Comparison of ENCODE assay signal across 17 cellular contexts in the genomic region with DNA sequence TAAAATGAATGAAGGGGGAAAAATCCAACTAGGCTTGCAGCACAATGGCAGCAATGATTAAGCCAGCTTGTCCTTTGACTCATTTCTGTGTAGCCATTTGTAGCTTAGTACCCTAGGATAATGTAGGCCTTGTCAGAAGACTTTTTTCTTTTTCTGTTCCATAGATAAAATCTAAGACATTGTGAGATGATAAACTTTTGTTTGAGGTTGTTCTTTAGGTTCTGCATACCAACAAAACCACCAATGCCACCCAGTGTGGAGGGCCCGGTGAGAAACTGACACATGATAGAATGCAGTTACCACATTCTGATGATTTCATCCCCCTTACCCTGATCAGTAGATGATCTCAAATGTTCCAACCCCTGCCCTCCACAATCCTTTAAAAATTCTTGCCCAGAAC. TPM values are rescaled to one million over a fixed set of nuclear protein-coding genes. Genes with fewer than 3 reads are reported as not detected.
DNase-seq lines count a peak whose midpoint lies in the region; ATAC-seq and TF ChIP-seq lines count a peak whose summit lies in the region.
"Had no signal": no experiment of that assay in that cellular context is flagged by ENCODE, and none has a peak within 500 bp of the region (broad histone marks: within the 10 kb centered on the region; RNA-seq: fewer than 3 reads in every experiment).

No MANE protein-coding gene starts in this region.

- TF ChIP-seq CTCF in SK-N-SH (IDR thresholded peaks at IDR 0.05) (no peak), cardiac fibroblast (IDR thresholded peaks at IDR 0.05; ENCODE audit: low read depth, low read length) (no peak), heart left ventricle (IDR thresholded peaks at IDR 0.05) (no peak)

- no peak for TF ChIP-seq EP300 in SK-N-SH (IDR thresholded peaks at IDR 0.05; ENCODE audit: borderline replicate concordance in 1 of 2, low read depth in 1 of 2, low read length in 1 of 2)

- CTCF ChIA-PET in SK-N-SH (lab: Yijun Ruan, JAX), result interaction anchor here (1.2 kb wide), 1 partner anchor 261 kb away, joined by 3 read pairs; no protein-coding TSS in a partner anchor
- CTCF ChIA-PET in T-cell (lab: Charles Lee), result interaction anchor here in 1 of 2 donors (0.6 kb wide), 1 partner anchor 8 kb away, joined by 3 read pairs; no protein-coding TSS in a partner anchor

- TF ChIP-seq POLR2A in heart left ventricle (IDR thresholded peaks at IDR 0.05), result no peak

- H3K79me2 ChIP-seq in SK-N-SH (ENCODE audit: insufficient read depth), result no peaks in the 10 kb centered on the region

- no peaks in the 10 kb centered on the region for H4K20me1 ChIP-seq in SK-N-SH (ENCODE audit: insufficient read depth)

- H3F3A ChIP-seq in SK-N-SH (replicated peaks; ENCODE audit: insufficient read depth), result no peaks in the 10 kb centered on the region

- DNase-seq in SK-N-SH (no peak), T-cell (peak in 1 of 34 experiments; percentile 5), cardiac fibroblast (ENCODE audit: low read depth in 2 of 2) (peak; percentile 35 to 41), heart left ventricle (no peak)
- DNase-seq in stimulated activated CD4-positive, alpha-beta T cell treated with anti-CD3 and anti-CD28 coated beads, Interleukin-4, amount 100 ng/mL, for 24 hours, result peak; percentile 30
- no peak for DNase-seq in stimulated activated naive CD4-positive, alpha-beta T cell treated with Interleukin-2 at 50 U/mL for 16 hours (lab: John Stamatoyannopoulos, UW)
- DNase-seq: 8988T; activated naive CD4-positive, alpha-beta T cell; CD4-positive, CD25-positive, alpha-beta regulatory T cell; GF-D8; head of caudate nucleus; NCI-H2171 treated with DMSO at 0.1 percent for 48 hours had no signal

- POLR2A ChIA-PET in SK-N-SH (lab: Yijun Ruan, JAX), result no interaction called here
- POLR2A ChIA-PET in T-cell (lab: Charles Lee), result interaction anchor here in 1 of 2 donors (0.7 kb wide), 1 partner anchor 296 kb away, joined by 3 read pairs; no protein-coding TSS in a partner anchor

- no peaks in the 10 kb centered on the region for H3K27me3 Mint-ChIP-seq in T-cell
- H3K27me3 Mint-ChIP-seq: progenitor cell of endocrine pancreas had no signal

- H3K27me3 ChIP-seq in SK-N-SH (ENCODE audit: insufficient read depth) (no peaks in the 10 kb centered on the region; the same call in 1 of the 2 replicates), heart left ventricle (no peaks in the 10 kb centered on the region)

- H3K36me3 ChIP-seq in SK-N-SH (replicated peaks in 1 of 2; ENCODE audit: control insufficient read depth in 1 of 2, insufficient read depth in 2 of 2, low read length in 1 of 2), result no peaks in the 10 kb centered on the region
- no peaks in the 10 kb centered on the region for H3K36me3 ChIP-seq in heart left ventricle

- H3K4me3 ChIP-seq in SK-N-SH (ENCODE audit: low read depth in 2 of 2, low read length in 1 of 2) (no peak overlapping the region), cardiac fibroblast (replicated peaks in 1 of 2; ENCODE audit: low read depth in 2 of 2, low read length in 2 of 2) (no peak overlapping the region), heart left ventricle (no peak overlapping the region)

- no peak overlapping the region for H2AFZ ChIP-seq in SK-N-SH (ENCODE audit: low read depth)

- ATAC-seq in SK-N-SH treated with all-trans-retinoic acid at 6 μM for 48 hours, result no peak
- no peak for ATAC-seq in T-cell (replicated peaks in 1 of 4)
- ATAC-seq in heart left ventricle, result no peak
- no peak for ATAC-seq in HG02610 (IDR thresholded peaks at IDR 0.05; ENCODE audit: unreplicated experiment)
- ATAC-seq: HepG2, WTC11 had no signal

- H3K4me1 Mint-ChIP-seq in T-cell, result peaks cover 0 to 41% (median 29%) of the 10 kb centered on the region in 3 donors
- H3K4me1 Mint-ChIP-seq: CD4-positive, CD25-positive, alpha-beta regulatory T cell had no signal

- TF ChIP-seq RAD21 in SK-N-SH (IDR thresholded peaks at IDR 0.05; ENCODE audit: low read length), result no peak

- 6% methylated on average over 1 of the region's 1 CpG for WGBS in SK-N-SH (ENCODE audit: low lambda C conversion rate)
- WGBS in heart left ventricle, 4 donors, result 66 to 84% (median 78%) methylated on average over 1 of the region's 1 CpG

- H3K4me3 Mint-ChIP-seq in T-cell, result no peak overlapping the region
- H3K4me3 Mint-ChIP-seq: CD4-positive, CD25-positive, alpha-beta regulatory T cell; WTC11 had no signal

- no peak overlapping the region for H3K9ac ChIP-seq in SK-N-SH

- H3K36me3 Mint-ChIP-seq in T-cell, result no peaks in the 10 kb centered on the region
- H3K36me3 Mint-ChIP-seq: CD4-positive, CD25-positive, alpha-beta regulatory T cell had no signal

- H3K9me2 ChIP-seq in SK-N-SH, result no peaks in the 10 kb centered on the region

- intact Hi-C loops in heart left ventricle (cut with DNase I), result no loop called here

- peaks cover 0 to 6% (median 0%) of the 10 kb centered on the region in 3 donors for H3K9me3 Mint-ChIP-seq in T-cell

- H3K27ac Mint-ChIP-seq in T-cell, result peak overlapping the region; percentile 21 to 30
- H3K27ac Mint-ChIP-seq: CD4-positive, CD25-positive, alpha-beta regulatory T cell; progenitor cell of endocrine pancreas; WTC11 had no signal

- H3K27ac ChIP-seq in SK-N-SH (ENCODE audit: low read depth in 2 of 2, low read length in 1 of 2) (no peak overlapping the region), heart left ventricle (no peak overlapping the region)

- no peaks in the 10 kb centered on the region for H3K4me1 ChIP-seq in SK-N-SH (ENCODE audit: control insufficient read depth in 1 of 2, insufficient read depth in 2 of 2, low read depth in 1 of 2, low read length in 1 of 2)
- H3K4me1 ChIP-seq in heart left ventricle, result no peaks in the 10 kb centered on the region

- no peak overlapping the region for H3K4me2 ChIP-seq in SK-N-SH

- H3K9me3 ChIP-seq in SK-N-SH (no peaks in the 10 kb centered on the region), heart left ventricle (peaks cover 0 to 5% (median 0%) of the 10 kb centered on the region in 12 donors)

TF ChIP-seq in SK-N-SH, 30 proteins besides CTCF, POLR2A, EP300 and RAD21:
- TF ChIP-seq JUND (IDR thresholded peaks at IDR 0.05) (no peak), TCF12 (IDR thresholded peaks at IDR 0.05) (0 out of 2 replicates have a peak, but pooled peaks have one; percentile 11)

TF ChIP-seq in SK-N-SH treated with all-trans-retinoic acid at 6 μM for 48 hours, 23 proteins besides CTCF, POLR2A, EP300 and RAD21 (continues in another document):
- TF ChIP-seq BACH2 (CRISPR knock-in tag; IDR thresholded peaks at IDR 0.05; ENCODE audit: borderline replicate concordance) (no peak), TCF4 (CRISPR knock-in tag; IDR thresholded peaks at IDR 0.05; ENCODE audit: borderline replicate concordance) (no peak), ZFP3 (CRISPR knock-in tag; IDR thresholded peaks at IDR 0.05) (no peak), ZNF565 (CRISPR knock-in tag; conservative IDR thresholded peaks at IDR 0.05; ENCODE audit: low read depth) (no peak)
- TF ChIP-seq, protein P1, sequence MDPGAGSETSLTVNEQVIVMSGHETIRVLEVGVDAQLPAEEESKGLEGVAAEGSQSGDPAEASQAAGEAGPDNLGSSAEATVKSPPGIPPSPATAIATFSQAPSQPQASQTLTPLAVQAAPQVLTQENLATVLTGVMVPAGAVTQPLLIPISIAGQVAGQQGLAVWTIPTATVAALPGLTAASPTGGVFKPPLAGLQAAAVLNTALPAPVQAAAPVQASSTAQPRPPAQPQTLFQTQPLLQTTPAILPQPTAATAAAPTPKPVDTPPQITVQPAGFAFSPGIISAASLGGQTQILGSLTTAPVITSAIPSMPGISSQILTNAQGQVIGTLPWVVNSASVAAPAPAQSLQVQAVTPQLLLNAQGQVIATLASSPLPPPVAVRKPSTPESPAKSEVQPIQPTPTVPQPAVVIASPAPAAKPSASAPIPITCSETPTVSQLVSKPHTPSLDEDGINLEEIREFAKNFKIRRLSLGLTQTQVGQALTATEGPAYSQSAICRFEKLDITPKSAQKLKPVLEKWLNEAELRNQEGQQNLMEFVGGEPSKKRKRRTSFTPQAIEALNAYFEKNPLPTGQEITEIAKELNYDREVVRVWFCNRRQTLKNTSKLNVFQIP (CRISPR knock-in tag; IDR thresholded peaks at IDR 0.05; ENCODE audit: borderline replicate concordance, low read depth), result no peak
- TF ChIP-seq, protein P2, sequence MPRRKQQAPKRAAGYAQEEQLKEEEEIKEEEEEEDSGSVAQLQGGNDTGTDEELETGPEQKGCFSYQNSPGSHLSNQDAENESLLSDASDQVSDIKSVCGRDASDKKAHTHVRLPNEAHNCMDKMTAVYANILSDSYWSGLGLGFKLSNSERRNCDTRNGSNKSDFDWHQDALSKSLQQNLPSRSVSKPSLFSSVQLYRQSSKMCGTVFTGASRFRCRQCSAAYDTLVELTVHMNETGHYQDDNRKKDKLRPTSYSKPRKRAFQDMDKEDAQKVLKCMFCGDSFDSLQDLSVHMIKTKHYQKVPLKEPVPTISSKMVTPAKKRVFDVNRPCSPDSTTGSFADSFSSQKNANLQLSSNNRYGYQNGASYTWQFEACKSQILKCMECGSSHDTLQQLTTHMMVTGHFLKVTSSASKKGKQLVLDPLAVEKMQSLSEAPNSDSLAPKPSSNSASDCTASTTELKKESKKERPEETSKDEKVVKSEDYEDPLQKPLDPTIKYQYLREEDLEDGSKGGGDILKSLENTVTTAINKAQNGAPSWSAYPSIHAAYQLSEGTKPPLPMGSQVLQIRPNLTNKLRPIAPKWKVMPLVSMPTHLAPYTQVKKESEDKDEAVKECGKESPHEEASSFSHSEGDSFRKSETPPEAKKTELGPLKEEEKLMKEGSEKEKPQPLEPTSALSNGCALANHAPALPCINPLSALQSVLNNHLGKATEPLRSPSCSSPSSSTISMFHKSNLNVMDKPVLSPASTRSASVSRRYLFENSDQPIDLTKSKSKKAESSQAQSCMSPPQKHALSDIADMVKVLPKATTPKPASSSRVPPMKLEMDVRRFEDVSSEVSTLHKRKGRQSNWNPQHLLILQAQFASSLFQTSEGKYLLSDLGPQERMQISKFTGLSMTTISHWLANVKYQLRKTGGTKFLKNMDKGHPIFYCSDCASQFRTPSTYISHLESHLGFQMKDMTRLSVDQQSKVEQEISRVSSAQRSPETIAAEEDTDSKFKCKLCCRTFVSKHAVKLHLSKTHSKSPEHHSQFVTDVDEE (CRISPR knock-in tag; IDR thresholded peaks at IDR 0.05), result no peak

RNA-seq across cellular contexts. Expression of a gene that starts 6.6 kb away (rescaled TPM):
- polyA plus RNA-seq in SK-N-SH (2012; rRNA removed) (not detected in 2 replicates), heart left ventricle (1 to 10 TPM in 1 of 2 donors, under 1 TPM in 1; 0.25 to 1.1 TPM)
- polyA plus RNA-seq in SK-N-SH (2012; cell fraction: cytosol; rRNA removed), result not detected in 2 replicates
- polyA plus RNA-seq in SK-N-SH (2012; cell fraction: nucleus; rRNA removed), result not detected in 2 replicates
- total RNA-seq in T-cell (10 to 100 TPM in 4 of 5 donors, 1 to 10 TPM in 1; 9.7 to 29.9 (median 24.4) TPM), heart left ventricle (1 to 10 TPM in 3 of 9 donors, under 1 TPM in 6; 0.25 to 7.4 (median 0.93) TPM)
- total RNA-seq: HepG2 had no signal

Comparison
In these comparisons a context has a peak if more than half of its experiments do, and no peak if none do; other contexts are left out.
1. DNase-seq: peak in cardiac fibroblast (2 of 2) and stimulated activated CD4-positive, alpha-beta T cell treated with anti-CD3 and anti-CD28 coated beads, Interleukin-4, amount 100 ng/mL, for 24 hours (single experiment); none in SK-N-SH (single experiment), heart left ventricle (0 of 5) and stimulated activated naive CD4-positive, alpha-beta T cell treated with Interleukin-2 at 50 U/mL for 16 hours (single experiment).